In the genomic region with DNA sequence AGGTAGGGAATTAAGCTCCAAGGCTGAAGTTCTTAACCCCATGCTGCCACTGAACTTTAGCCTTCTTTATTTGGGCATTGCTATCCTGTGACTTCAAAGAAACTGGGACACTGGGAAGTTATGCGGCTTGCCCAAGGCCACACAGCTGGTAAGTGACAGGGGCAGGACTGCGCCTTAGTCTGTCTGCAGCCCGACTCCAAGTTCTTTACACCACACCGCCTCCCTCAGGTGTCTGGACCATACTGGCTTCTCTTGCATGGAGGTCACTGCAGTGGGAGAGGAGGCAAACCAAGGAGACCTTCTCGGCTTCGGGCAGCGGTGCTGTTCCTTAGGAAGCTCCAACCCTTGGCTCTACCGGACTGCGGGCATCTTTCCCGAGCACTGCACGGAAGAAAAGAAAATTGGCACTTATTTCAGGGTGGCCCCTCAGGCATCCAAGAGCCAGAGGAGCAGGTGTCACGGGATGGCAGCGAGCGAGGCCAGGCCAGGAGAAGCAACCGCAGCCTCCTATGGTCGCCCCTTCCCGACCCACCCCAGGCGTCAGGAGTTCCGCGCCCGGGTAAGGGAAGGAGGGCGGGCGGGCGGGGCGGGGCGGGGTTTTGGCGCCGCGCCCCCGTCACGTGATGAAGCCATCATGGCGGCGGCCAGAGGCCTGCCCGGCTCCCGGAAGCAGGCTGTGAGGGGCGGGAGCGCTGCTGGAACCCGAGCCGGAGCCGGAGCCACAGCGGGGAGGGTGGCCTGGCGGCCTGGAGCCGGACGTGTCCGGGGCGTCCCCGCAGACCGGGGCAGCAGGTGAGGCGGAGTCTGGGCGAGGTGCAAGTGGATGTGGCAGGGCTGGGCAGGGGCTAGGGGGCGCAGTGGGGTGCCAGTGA, we compare ENCODE assay signal across 8 cellular contexts. TPM values are rescaled to one million over a fixed set of nuclear protein-coding genes. Genes with fewer than 3 reads are reported as not detected.
A peak's percentile ranks its signal among the peaks of the same experiment; 100 is the strongest.
DNase-seq lines count a peak whose midpoint lies in the region; ATAC-seq and FAIRE-seq lines count a peak whose summit lies in the region.

No MANE protein-coding gene starts in this region.

- peak; percentile 46 for DNase-seq in NK-92 treated with Interleukin-12 subunit alpha and Interleukin-12 subunit beta, amount 100 ng/mL, for 24 hours (lab: John Stamatoyannopoulos, UW)
- DNase-seq in NK-92 (lab: John Stamatoyannopoulos, UW; ENCODE audit: unreplicated experiment) (no peak), NCI-H2029 (lab: John Stamatoyannopoulos, UW) (peak; percentile 76), UCSD-AML1 (lab: John Stamatoyannopoulos, UW; ENCODE audit: unreplicated experiment) (peak; percentile 83), T47D (ENCODE audit: low read depth in 1 of 2, low spot score in 1 of 2) (peak; percentile 75 to 96), iPS-NIHi7 (ENCODE audit: extremely low spot score) (peak; percentile 95), small intestine (peak; percentile 77)

- no peaks in the 10 kb centered on the region for H3K27me3 ChIP-seq in small intestine (ENCODE audit: control insufficient read depth in 2 of 2, insufficient read depth in 2 of 2, low read length in 2 of 2)

- peak overlapping the region; percentile 76 to 83 for H3K4me3 ChIP-seq in small intestine (ENCODE audit: low read depth in 1 of 2, low read length in 2 of 2)

- H3K36me3 ChIP-seq in small intestine (ENCODE audit: control insufficient read depth in 2 of 2, insufficient read depth in 2 of 2, low read length in 2 of 2): peaks cover 4 to 7% of the 10 kb centered on the region in 2 donors

- ATAC-seq in HG02840 (IDR thresholded peaks at IDR 0.05; ENCODE audit: low FRiP score, unreplicated experiment): peak; percentile 72

- H3K27ac ChIP-seq in small intestine (ENCODE audit: low read depth in 1 of 2, low read length in 1 of 2): peak overlapping the region; percentile 56 to 90

- no peaks in the 10 kb centered on the region for H3K9me3 ChIP-seq in small intestine (ENCODE audit: control insufficient read depth, low read depth)

- 0 to 1% (median 1%) methylated on average over 27 to 51 of the region's 51 CpGs for WGBS in small intestine, 3 donors

- H3K4me1 ChIP-seq in small intestine (ENCODE audit: control insufficient read depth in 2 of 2, insufficient read depth in 1 of 2, low read depth in 1 of 2, low read length in 1 of 2): peaks cover 3 to 8% of the 10 kb centered on the region in 2 donors

- FAIRE-seq in small intestine (lab: Jason Lieb, UNC): no peak

- in situ Hi-C loops in T47D (cut with HindIII; ENCODE audit: low pct_unique_long_range_greater_than_20kb, low sequenced_read_pairs): no loop called here

RNA-seq across cellular contexts. Expression of a gene that starts 16.4 kb away (rescaled TPM):
- polyA plus RNA-seq in small intestine: 10 to 100 TPM in 2 of 3 donors, 1 to 10 TPM in 1; 8.0 to 36.7 (median 14.3) TPM

RNA-seq across cellular contexts. Expression of a gene that starts 19.7 kb away (rescaled TPM):
- polyA plus RNA-seq in small intestine: 1 to 10 TPM in 1 of 3 donors, under 1 TPM in 1, not detected in 1; 0.54 to 7.1 TPM

RNA-seq across cellular contexts. Expression of a gene that starts 43.6 kb away (rescaled TPM):
- 1,000 to 10,000 TPM in 1 of 3 donors, 100 to 1,000 TPM in 2; 774 to 1,223 (median 815) TPM for polyA plus RNA-seq in small intestine

RNA-seq across cellular contexts. Expression of a gene that starts 44.7 kb away (rescaled TPM):
- polyA plus RNA-seq in small intestine: 1 to 10 TPM; 1.8 to 7.3 (median 2.7) TPM

RNA-seq across cellular contexts. Expression of a gene that starts 47.8 kb away (rescaled TPM):
- polyA plus RNA-seq in small intestine: 10 to 100 TPM; 64.9 to 87.0 (median 68.9) TPM
